ENCODE assay signal across 23 cellular contexts in the genomic region with DNA sequence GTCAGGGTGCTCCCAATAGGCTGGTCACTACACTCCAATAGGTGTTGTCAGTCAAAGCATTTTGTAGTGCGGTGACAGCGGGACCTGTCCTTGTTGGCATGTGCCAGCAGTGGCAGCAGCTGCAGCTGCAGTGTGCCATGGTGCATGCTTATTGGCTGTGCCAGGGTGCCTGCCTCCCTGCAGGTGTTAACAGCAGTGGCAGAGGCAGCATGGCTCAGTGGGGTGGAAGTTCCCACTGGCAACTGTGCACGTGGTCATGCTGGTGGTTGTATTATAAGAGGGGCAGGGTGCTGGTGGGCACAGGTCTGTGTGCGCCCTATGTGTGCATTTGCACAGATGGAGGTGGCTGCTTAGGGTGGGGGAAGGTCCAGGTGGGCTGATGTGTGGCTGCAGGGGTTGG.
"Had no signal": no experiment of that assay in that cellular context is flagged by ENCODE, and none has a peak within 500 bp of the region (broad histone marks: within the 10 kb centered on the region; RNA-seq: fewer than 3 reads in every experiment).

No MANE protein-coding gene starts in this region.

- H3K4me3 ChIP-seq: SJSA1, SK-N-MC had no signal

- H3K4me1 ChIP-seq: SJSA1 had no signal

- H3K36me3 ChIP-seq: SJSA1 had no signal

- H3K27ac ChIP-seq: HL-60, SJSA1, SK-N-MC had no signal

- H3K27me3 ChIP-seq: SJSA1 had no signal

- DNase-seq: KBM-7, MV-4-11, NCI-H1048, NCI-H1105, NCI-H1417, NCI-H1436 treated with DMSO at 0.1 percent for 48 hours, NCI-H1694, NCI-H187 treated with DMSO at 0.1 percent for 48 hours, NCI-H2081, NCI-H2107, NCI-H2227 treated with DMSO at 0.1 percent for 48 hours, NCI-H510A, NCI-H524 treated with DMSO at 0.1 percent for 48 hours, NCI-H69, NCI-H774, Right ventricle myocardium superior, RPMI8226, SIG-M5 had no signal

- FAIRE-seq: HTR-8/SVneo, RCC 7860 had no signal

- H3K9me3 ChIP-seq: SJSA1 had no signal
